In genomic region chr4:189202182-189202868, GRCh38 we compare ENCODE assay signal across 8 cellular contexts.
DNase-seq lines count a peak whose midpoint lies in the region; FAIRE-seq and TF ChIP-seq lines count a peak whose summit lies in the region.

No MANE protein-coding gene starts in this region.

- TF ChIP-seq RAD21 in liver (IDR thresholded peaks at IDR 0.05) = peak; percentile 96 to 97

- no peak for FAIRE-seq in GM12891 (lab: Jason Lieb, UNC)

- WGBS in liver = 8% methylated on average over 16 of the region's 16 CpGs

- no peaks in the 10 kb centered on the region for H3K9me3 ChIP-seq in liver (ENCODE audit: control insufficient read depth in 4 of 4, low read length in 3 of 4)

- peaks cover 0 to 6% (median 5%) of the 10 kb centered on the region in 4 donors for H3K4me1 ChIP-seq in liver (ENCODE audit: control insufficient read depth in 4 of 4, insufficient read depth in 4 of 4, low read length in 3 of 4)

- TF ChIP-seq POLR2A in GM12891 (IDR thresholded peaks at IDR 0.05; ENCODE audit: low read depth, low read length) = no peak

- DNase-seq in AG08396 (ENCODE audit: low spot score) = peak; percentile 82
- DNase-seq in GM12891 (ENCODE audit: insufficient read length, low spot score) = peak; percentile 7
- DNase-seq in HT-29 (ENCODE audit: low spot score) = peak; percentile 44
- peak; percentile 70 for DNase-seq in OCI-M1 (lab: John Stamatoyannopoulos, UW)
- DNase-seq in cardiac fibroblast (ENCODE audit: low read depth in 2 of 2) = peak; percentile 79 to 85
- DNase-seq in stimulated activated CD4-positive, alpha-beta T cell treated with anti-CD3 and anti-CD28 coated beads, TNF-alpha, amount 100 ng/mL, for 24 hours (ENCODE audit: low read depth in 3 of 3) = peak in 2 of 3 experiments; percentile 0 to 11
- DNase-seq in effector CD4-positive, alpha-beta T cell = no peak

- peak; percentile 80 for TF ChIP-seq CTCF in cardiac fibroblast (IDR thresholded peaks at IDR 0.05; ENCODE audit: low read depth, low read length)
- TF ChIP-seq CTCF in liver (IDR thresholded peaks at IDR 0.05; ENCODE audit: low read depth, low read length, missing input control) = peak; percentile 89

- no peaks in the 10 kb centered on the region for H3K36me3 ChIP-seq in liver (ENCODE audit: control insufficient read depth in 4 of 4, insufficient read depth in 3 of 4, low read depth in 1 of 4, low read length in 3 of 4)

- H3K4me3 ChIP-seq in cardiac fibroblast (replicated peaks in 1 of 2; ENCODE audit: low read depth in 2 of 2, low read length in 2 of 2) (peak overlapping the region in 1 of 2 donors; percentile 33), liver (ENCODE audit: low read depth in 1 of 3, low read length in 3 of 3) (peak overlapping the region in 1 of 3 donors; percentile 58)

- H3K27ac ChIP-seq in liver (ENCODE audit: low read depth in 1 of 2, low read length in 2 of 2) = no peak overlapping the region

- H3K9ac ChIP-seq in liver (ENCODE audit: low read depth in 1 of 2, low read length in 2 of 2) = peak overlapping the region; percentile 10 to 83

- no peaks in the 10 kb centered on the region for H3K27me3 ChIP-seq in liver (ENCODE audit: control insufficient read depth in 4 of 4, insufficient read depth in 4 of 4, low read length in 3 of 4)

TF ChIP-seq in GM12891, 5 proteins besides CTCF, POLR2A, EP300 and RAD21:
- no peak for TF ChIP-seq POLR2AphosphoS5 (IDR thresholded peaks at IDR 0.05; ENCODE audit: low read depth, low read length)

TF ChIP-seq in liver, 16 proteins besides CTCF, POLR2A, EP300 and RAD21:
- TF ChIP-seq MAX (IDR thresholded peaks at IDR 0.05) (peak; percentile 26), TAF1 (conservative IDR thresholded peaks at IDR 0.05) (no peak), YY1 (IDR thresholded peaks at IDR 0.05) (peak; percentile 32)
